Comparison of ENCODE assay signal across 17 cellular contexts in genomic region chr2:227486688-227487087, GRCh38. TPM values are rescaled to one million over a fixed set of nuclear protein-coding genes. Genes with fewer than 3 reads are reported as not detected.
A peak's percentile ranks its signal among the peaks of the same experiment; 100 is the strongest.
DNase-seq lines count a peak whose midpoint lies in the region; ATAC-seq, FAIRE-seq and TF ChIP-seq lines count a peak whose summit lies in the region.
"Had no signal": no experiment of that assay in that cellular context is flagged by ENCODE, and none has a peak within 500 bp of the region (broad histone marks: within the 10 kb centered on the region; RNA-seq: fewer than 3 reads in every experiment).

No MANE protein-coding gene starts in this region.

- H3K27me3 ChIP-seq in HepG2 (ENCODE audit: control insufficient read depth in 1 of 2, insufficient read depth in 2 of 2, low read length in 2 of 2) (no peaks in the 10 kb centered on the region), right lobe of liver (no peaks in the 10 kb centered on the region), trophoblast cell (ENCODE audit: insufficient read depth, low read length) (no peaks in the 10 kb centered on the region), adrenal gland (no peaks in the 10 kb centered on the region)
- H3K27me3 ChIP-seq: BLaER1 treated with 17β-estradiol and CSF1 and Interleukin-3, amounts not matched to agents 10 nM and 100 nM had no signal

- H3K4ac ChIP-seq in trophoblast cell (ENCODE audit: low read depth, low read length): peak overlapping the region; percentile 89

- H3K79me2 ChIP-seq in HepG2 (ENCODE audit: insufficient read depth, low read length): peaks cover 96% of the 10 kb centered on the region
- H3K79me2 ChIP-seq in trophoblast cell (ENCODE audit: control insufficient read depth, insufficient read depth, low read length, poor library complexity): peaks cover 2% of the 10 kb centered on the region

- no TSS peak for BruUV-seq in HepG2 (replicated peaks; lab: Mats Ljungman, UMichigan)

- H3K27me3 Mint-ChIP-seq in activated T-cell treated with anti-CD3 and anti-CD28 coated beads, Interleukin-2, amount 50 U/mL, for 24 hours: no peaks in the 10 kb centered on the region

- POLR2A ChIA-PET in HepG2 (lab: Yijun Ruan, JAX): no interaction called here

- no peak overlapping the region for H3K4me3 Mint-ChIP-seq in activated T-cell treated with anti-CD3 and anti-CD28 coated beads, Interleukin-2, amount 50 U/mL, for 24 hours
- H3K4me3 Mint-ChIP-seq: CD8-positive, alpha-beta T cell had no signal

- H3K23ac ChIP-seq in trophoblast cell (ENCODE audit: low read length): no peak overlapping the region

- intact Hi-C loops in HepG2 (cut with micrococcal nuclease; ENCODE audit: unreplicated experiment) (no loop called here), right lobe of liver (cut with DNase I) (no loop called here), adrenal gland (cut with DNase I) (no loop called here)

- H2AFZ ChIP-seq in HepG2 (ENCODE audit: low read length): no peak overlapping the region
- H2AFZ ChIP-seq in trophoblast cell (ENCODE audit: insufficient read depth, low read length, poor library complexity): no peak overlapping the region

- peaks cover 17% of the 10 kb centered on the region for H3K4me1 ChIP-seq in HepG2 (ENCODE audit: insufficient read depth, low read length)
- H3K4me1 ChIP-seq in right lobe of liver: peaks cover 0 to 10% (median 0%) of the 10 kb centered on the region in 4 donors
- peaks cover 0 to 3% of the 10 kb centered on the region in 2 experiments for H3K4me1 ChIP-seq in trophoblast cell (ENCODE audit: control insufficient read depth in 1 of 2, insufficient read depth in 2 of 2, low read length in 2 of 2)
- H3K4me1 ChIP-seq in adrenal gland (replicated peaks in 1 of 2): peaks cover 5 to 50% of the 10 kb centered on the region in 2 donors

- CTCF ChIA-PET in HepG2 (lab: Yijun Ruan, JAX; ENCODE audit: low intra/inter-chr PET ratio, low total read pairs): no interaction called here

- H3K4me2 ChIP-seq in HepG2 (ENCODE audit: low read depth, low read length) (no peak overlapping the region), trophoblast cell (ENCODE audit: low read length) (no peak overlapping the region)

- H4K12ac ChIP-seq in trophoblast cell (ENCODE audit: low read depth, low read length): no peak overlapping the region

- peaks cover 47% of the 10 kb centered on the region for H4K20me1 ChIP-seq in HepG2 (ENCODE audit: insufficient read depth, low read length)

- no peak for ATAC-seq in HepG2
- no peak for ATAC-seq in right lobe of liver
- ATAC-seq: CD8-positive, alpha-beta T cell; HCT116 had no signal

- no peak for FAIRE-seq in HepG2 (lab: Jason Lieb, UNC)

- no peak overlapping the region for H4K8ac ChIP-seq in trophoblast cell (ENCODE audit: low read depth, low read length)

- H3K27ac ChIP-seq in HepG2 (ENCODE audit: extremely low read length, insufficient read depth, low read length): no peak overlapping the region
- no peak overlapping the region for H3K27ac ChIP-seq in right lobe of liver
- no peak overlapping the region for H3K27ac ChIP-seq in trophoblast cell (ENCODE audit: low read depth, low read length)
- no peak overlapping the region for H3K27ac ChIP-seq in adrenal gland
- H3K27ac ChIP-seq: BLaER1 treated with 17β-estradiol and CSF1 and Interleukin-3, amounts not matched to agents 10 nM and 100 nM had no signal

- TF ChIP-seq CTCF in HepG2 (CRISPR knock-in tag; IDR thresholded peaks at IDR 0.05): no peak
- no peak for TF ChIP-seq CTCF in right lobe of liver (IDR thresholded peaks at IDR 0.05)
- no peak for TF ChIP-seq CTCF in adrenal gland (IDR thresholded peaks at IDR 0.05)

- no peak overlapping the region for H2BK120ac ChIP-seq in trophoblast cell (ENCODE audit: insufficient read depth, low read length, poor library complexity)

- no peak overlapping the region for H4K91ac ChIP-seq in trophoblast cell (ENCODE audit: low read depth, low read length)

- peaks cover 7% of the 10 kb centered on the region for H3K9me3 Mint-ChIP-seq in activated T-cell treated with anti-CD3 and anti-CD28 coated beads, Interleukin-2, amount 50 U/mL, for 24 hours

- TF ChIP-seq POLR2A in HepG2 (IDR thresholded peaks at IDR 0.05; ENCODE audit: insufficient read depth in 1 of 2, low read depth in 2 of 2, low read length in 2 of 2) (no peak), right lobe of liver (IDR thresholded peaks at IDR 0.05) (no peak), adrenal gland (IDR thresholded peaks at IDR 0.05) (no peak)

- H3K27ac Mint-ChIP-seq in activated T-cell treated with anti-CD3 and anti-CD28 coated beads, Interleukin-2, amount 50 U/mL, for 24 hours: peak overlapping the region; percentile 37
- H3K27ac Mint-ChIP-seq: CD8-positive, alpha-beta T cell had no signal

- peaks cover 67% of the 10 kb centered on the region for H3K4me1 Mint-ChIP-seq in activated T-cell treated with anti-CD3 and anti-CD28 coated beads, Interleukin-2, amount 50 U/mL, for 24 hours (ENCODE audit: low read depth)

- TF ChIP-seq RAD21 in HepG2 (CRISPR knock-in tag; IDR thresholded peaks at IDR 0.05): no peak

- H2AK5ac ChIP-seq in trophoblast cell (ENCODE audit: low read length): no peak overlapping the region

- H3K9me3 ChIP-seq in HepG2 (ENCODE audit: low read length) (peaks cover 7% of the 10 kb centered on the region), right lobe of liver (no peaks in the 10 kb centered on the region), trophoblast cell (ENCODE audit: insufficient read depth, low read depth, low read length) (no peaks in the 10 kb centered on the region), adrenal gland (replicated peaks in 1 of 3) (no peaks in the 10 kb centered on the region)

- in situ Hi-C loops in HepG2 (cut with HindIII; ENCODE audit: extremely low pct_ligation_motif_present, low pct_unique_long_range_greater_than_20kb): no loop called here

- H3K36me3 ChIP-seq in HepG2 (replicated peaks in 1 of 2; ENCODE audit: control insufficient read depth in 1 of 2, insufficient read depth in 2 of 2, low read length in 2 of 2) (no peaks in the 10 kb centered on the region; a peak in 2 of 5 replicates), right lobe of liver (no peaks in the 10 kb centered on the region), trophoblast cell (ENCODE audit: control insufficient read depth in 1 of 2, insufficient read depth in 2 of 2, low read length in 2 of 2) (no peaks in the 10 kb centered on the region), adrenal gland (replicated peaks in 1 of 2) (no peaks in the 10 kb centered on the region)

- H3K18ac ChIP-seq in trophoblast cell (ENCODE audit: low read length): no peak overlapping the region

- no peak overlapping the region for H2BK5ac ChIP-seq in trophoblast cell (ENCODE audit: low read depth, low read length, poor library complexity)

- no peak overlapping the region for H3K14ac ChIP-seq in trophoblast cell (ENCODE audit: low read length)

- DNase-seq in activated T-cell treated with anti-CD3 and anti-CD28 coated beads, Interleukin-2, amount 50 U/mL, for 24 hours: no peak
- no peak for DNase-seq in activated T-cell treated with anti-CD3 and anti-CD28 coated beads, Interleukin-2, amount 50 U/mL, for 1 hour
- DNase-seq in HepG2 (ENCODE audit: low spot score): no peak
- DNase-seq in right lobe of liver: no peak
- no peak for DNase-seq in trophoblast cell
- DNase-seq in adrenal gland: no peak
- DNase-seq in stimulated activated CD4-positive, alpha-beta T cell treated with anti-CD3 and anti-CD28 coated beads, Interleukin-4, amount 100 ng/mL, for 4 hours: no peak
- DNase-seq in activated CD4-positive, alpha-beta T cell treated with anti-CD3 and anti-CD28 coated beads for 48 hours: no peak
- DNase-seq: 8988T; Calu3; CD8-positive, alpha-beta T cell; DMS79 treated with DMSO at 0.1 percent for 48 hours; GF-D8; GOT3; H7 had no signal

- H3K4me3 ChIP-seq in HepG2 (replicated peaks in 1 of 3; ENCODE audit: insufficient read depth in 1 of 3, low read depth in 2 of 3, low read length in 3 of 3) (no peak overlapping the region), right lobe of liver (no peak overlapping the region), trophoblast cell (ENCODE audit: low read depth, low read length) (no peak overlapping the region), adrenal gland (no peak overlapping the region)
- H3K4me3 ChIP-seq: BLaER1 treated with 17β-estradiol and CSF1 and Interleukin-3, amounts not matched to agents 10 nM and 100 nM had no signal

- WGBS in HepG2 (ENCODE audit: low lambda C conversion rate): 97% methylated on average over 2 of the region's 2 CpGs
- WGBS in right lobe of liver (ENCODE audit: insufficient coverage, low coverage, low lambda C conversion rate, missing lambda C conversion rate): 96% methylated on average over 2 of the region's 2 CpGs
- WGBS in trophoblast cell (ENCODE audit: extremely low coverage, insufficient coverage, insufficient read length): no CpG with 5 or more reads among the region's 2 CpGs
- 88 to 96% (median 93%) methylated on average over 2 of the region's 2 CpGs for WGBS in adrenal gland, 4 donors

- H3K9ac ChIP-seq in HepG2 (ENCODE audit: insufficient read depth, low read depth, low read length): no peak overlapping the region
- H3K9ac ChIP-seq in trophoblast cell (ENCODE audit: low read length): no peak overlapping the region
- H3K9ac ChIP-seq: BLaER1 treated with 17β-estradiol and CSF1 and Interleukin-3, amounts not matched to agents 10 nM and 100 nM had no signal

- peaks cover 42% of the 10 kb centered on the region for H3K36me3 Mint-ChIP-seq in activated T-cell treated with anti-CD3 and anti-CD28 coated beads, Interleukin-2, amount 50 U/mL, for 24 hours (ENCODE audit: low read depth)

- no peak for TF ChIP-seq EP300 in HepG2 (IDR thresholded peaks at IDR 0.05; ENCODE audit: low read depth in 2 of 2, low read length in 2 of 2)
- TF ChIP-seq EP300 in HepG2 (CRISPR knock-in tag; IDR thresholded peaks at IDR 0.05; ENCODE audit: borderline replicate concordance): no peak

- no peak overlapping the region for H2BK12ac ChIP-seq in trophoblast cell (ENCODE audit: low read length)

- H3K79me1 ChIP-seq in trophoblast cell (ENCODE audit: low read length): no peaks in the 10 kb centered on the region

RNA-seq across cellular contexts. Expression of gene AGFG1, which starts 14.7 kb away (rescaled TPM):
- total RNA-seq in HepG2 (2016; rRNA removed; fragmentation: Illumina TruSeq; extraction: Trizol) (145 and 187 TPM in 2 replicates), right lobe of liver (10 to 100 TPM; 25.2 to 70.0 (median 39.5) TPM), adrenal gland (100 to 1,000 TPM in 2 of 8 donors, 10 to 100 TPM in 6; 40.1 to 117 (median 79.3) TPM)
- 43.0 and 45.7 TPM in 2 replicates for total RNA-seq in HepG2 (2016; cell fraction: cytosol; rRNA removed; fragmentation: Illumina TruSeq; extraction: Trizol; ENCODE audit: low read depth)
- 137 and 182 TPM in 2 replicates for total RNA-seq in HepG2 (2016; cell fraction: insoluble cytoplasmic fraction; rRNA removed; fragmentation: Illumina TruSeq; extraction: Trizol)
- total RNA-seq in HepG2 (2016; cell fraction: membrane; rRNA removed; fragmentation: Illumina TruSeq; extraction: Trizol): 97.9 and 106 TPM in 2 replicates
- 81.6 and 96.2 TPM in 2 replicates for total RNA-seq in HepG2 (2016; cell fraction: nucleus; rRNA removed; fragmentation: Illumina TruSeq; extraction: Trizol)
- polyA plus RNA-seq in HepG2 (2011; rRNA removed) (133 and 168 TPM in 2 replicates), adrenal gland (100 to 1,000 TPM in 1 of 3 donors, 10 to 100 TPM in 2; 13.5 to 108 (median 19.7) TPM)
- 117 and 131 TPM in 2 replicates for polyA plus RNA-seq in HepG2 (2011; cell fraction: cytosol; rRNA removed)
- 69.2 and 88.9 TPM in 2 replicates for polyA plus RNA-seq in HepG2 (2011; cell fraction: nucleus; rRNA removed)
- 64.4 and 70.1 TPM in 2 replicates for polyA plus RNA-seq in HepG2 (2012)
- 18.9 and 21.0 TPM in 2 replicates for polyA plus RNA-seq in HepG2 (2016; cell fraction: cytosol; fragmentation: Illumina TruSeq; extraction: Trizol; ENCODE audit: low read depth)
- 159 and 174 TPM in 2 replicates for polyA plus RNA-seq in HepG2 (2016; cell fraction: insoluble cytoplasmic fraction; fragmentation: Illumina TruSeq; extraction: Trizol; ENCODE audit: low read depth)
- 58.1 and 62.3 TPM in 2 replicates for polyA plus RNA-seq in HepG2 (2016; cell fraction: membrane; fragmentation: Illumina TruSeq; extraction: Trizol; ENCODE audit: low read depth)
- polyA plus RNA-seq in HepG2 (2016; cell fraction: nucleus; fragmentation: Illumina TruSeq; extraction: Trizol; ENCODE audit: insufficient read depth, low read depth): 104 and 107 TPM in 2 replicates
- 354 and 508 TPM in 2 replicates for polyA minus RNA-seq in HepG2 (2011; rRNA and poly(A)+ RNA removed; ENCODE audit: low replicate concordance)
- polyA minus RNA-seq in HepG2 (2011; cell fraction: cytosol; rRNA and poly(A)+ RNA removed): 133 and 147 TPM in 2 replicates
- polyA minus RNA-seq in HepG2 (2011; cell fraction: nucleus; rRNA and poly(A)+ RNA removed): 117 TPM in 2 replicates
- 95.7 and 100 TPM in 2 replicates for polyA plus RNA-seq in trophoblast cell (2013)
